In genomic region chr14:99892406-99892805, GRCh38 we compare ENCODE assay signal across 13 cellular contexts.
A peak's percentile ranks its signal among the peaks of the same experiment; 100 is the strongest.
DNase-seq lines count a peak whose midpoint lies in the region; ATAC-seq and TF ChIP-seq lines count a peak whose summit lies in the region.
"Had no signal": no experiment of that assay in that cellular context is flagged by ENCODE, and none has a peak within 500 bp of the region (broad histone marks: within the 10 kb centered on the region; RNA-seq: fewer than 3 reads in every experiment).

No MANE protein-coding gene starts in this region.

- H3K4me1 ChIP-seq in GM23248 (ENCODE audit: insufficient read depth) (peaks cover 3% of the 10 kb centered on the region; the same call in 1 of the 2 replicates), neural progenitor cell (peaks cover 50% of the 10 kb centered on the region), trophoblast cell (ENCODE audit: control insufficient read depth in 1 of 2, insufficient read depth in 2 of 2, low read length in 2 of 2) (no peaks in the 10 kb centered on the region)

- H4K12ac ChIP-seq in trophoblast cell (ENCODE audit: low read depth, low read length) = no peak overlapping the region

- H2BK120ac ChIP-seq in trophoblast cell (ENCODE audit: insufficient read depth, low read length, poor library complexity) = no peak overlapping the region

- H4K20me1 ChIP-seq in GM23248 (ENCODE audit: insufficient read depth) = no peaks in the 10 kb centered on the region
- H4K20me1 ChIP-seq in neural progenitor cell (ENCODE audit: low read depth) = peaks cover 23% of the 10 kb centered on the region

- peak; percentile 48 for DNase-seq in GM23248
- DNase-seq in SK-N-MC (ENCODE audit: low read depth, low spot score) = no peak
- DNase-seq in dorsolateral prefrontal cortex = no peak
- no peak for DNase-seq in neural progenitor cell (ENCODE audit: low spot score)
- DNase-seq in cortex of kidney (lab: John Stamatoyannopoulos, UW) = no peak
- no peak for DNase-seq in trophoblast cell
- DNase-seq: C1 segment of cervical spinal cord, DND-41, NCI-H1436, NCI-H2029 had no signal

- H2AFZ ChIP-seq in GM23248 (no peak overlapping the region), neural progenitor cell (replicated peaks) (no peak overlapping the region), trophoblast cell (ENCODE audit: insufficient read depth, low read length, poor library complexity) (no peak overlapping the region)

- no peaks in the 10 kb centered on the region for H3K27me3 ChIP-seq in GM23248 (replicated peaks; ENCODE audit: insufficient read depth)
- H3K27me3 ChIP-seq in dorsolateral prefrontal cortex = no peaks in the 10 kb centered on the region
- no peaks in the 10 kb centered on the region for H3K27me3 ChIP-seq in neural progenitor cell
- H3K27me3 ChIP-seq in trophoblast cell (ENCODE audit: insufficient read depth, low read length) = no peaks in the 10 kb centered on the region

- peaks cover 53% of the 10 kb centered on the region for H3K4me1 Mint-ChIP-seq in neural progenitor cell

- H3K27ac ChIP-seq in GM23248 = no peak overlapping the region
- 0 out of 2 replicates have a peak overlapping the region, but pooled peaks have one; percentile 19 for H3K27ac ChIP-seq in SK-N-MC
- H3K27ac ChIP-seq in dorsolateral prefrontal cortex = peak overlapping the region in 44 of 59 donors; percentile 12 to 80 (median 62)
- no peak overlapping the region for H3K27ac ChIP-seq in neural progenitor cell
- H3K27ac ChIP-seq in trophoblast cell (ENCODE audit: low read depth, low read length) = no peak overlapping the region

- in situ Hi-C loops in GM23248 (cut with MboI) = loop anchor here (10.0 kb wide), 1 partner anchor 368 kb away; no protein-coding TSS in a partner anchor

- no peak overlapping the region for H3K18ac ChIP-seq in trophoblast cell (ENCODE audit: low read length)

- H3F3A ChIP-seq in GM23248 (ENCODE audit: insufficient read depth) (no peaks in the 10 kb centered on the region), neural progenitor cell (ENCODE audit: low read depth) (peaks cover 31% of the 10 kb centered on the region)

- no peak overlapping the region for H2BK5ac ChIP-seq in trophoblast cell (ENCODE audit: low read depth, low read length, poor library complexity)

- H3K36me3 ChIP-seq in GM23248 (ENCODE audit: low read depth) (no peaks in the 10 kb centered on the region), SK-N-MC (ENCODE audit: insufficient read depth, low read length) (no peaks in the 10 kb centered on the region), neural progenitor cell (no peaks in the 10 kb centered on the region), trophoblast cell (ENCODE audit: control insufficient read depth in 1 of 2, insufficient read depth in 2 of 2, low read length in 2 of 2) (no peaks in the 10 kb centered on the region)

- no peak overlapping the region for H3K4me3 ChIP-seq in GM23248
- no peak overlapping the region for H3K4me3 ChIP-seq in SK-N-MC
- H3K4me3 ChIP-seq in dorsolateral prefrontal cortex = no peak overlapping the region
- H3K4me3 ChIP-seq in neural progenitor cell = no peak overlapping the region
- no peak overlapping the region for H3K4me3 ChIP-seq in trophoblast cell (ENCODE audit: low read depth, low read length)

- no peak overlapping the region for H2AK5ac ChIP-seq in trophoblast cell (ENCODE audit: low read length)

- no peaks in the 10 kb centered on the region for H3K9me3 Mint-ChIP-seq in neural progenitor cell

- H3K79me2 ChIP-seq in GM23248 (ENCODE audit: insufficient read depth) = no peaks in the 10 kb centered on the region
- H3K79me2 ChIP-seq in neural progenitor cell (ENCODE audit: low read depth) = no peaks in the 10 kb centered on the region
- no peaks in the 10 kb centered on the region for H3K79me2 ChIP-seq in trophoblast cell (ENCODE audit: control insufficient read depth, insufficient read depth, low read length, poor library complexity)

- no peak overlapping the region for H3K27ac Mint-ChIP-seq in neural progenitor cell

- no peak overlapping the region for H4K8ac ChIP-seq in trophoblast cell (ENCODE audit: low read depth, low read length)

- no peak for ATAC-seq in GM21619 (IDR thresholded peaks at IDR 0.05; ENCODE audit: unreplicated experiment)
- ATAC-seq in HG02798 (IDR thresholded peaks at IDR 0.05; ENCODE audit: poor library complexity, unreplicated experiment) = no peak
- ATAC-seq: Panc1 had no signal

- H3K4me2 ChIP-seq in GM23248 (ENCODE audit: unreplicated experiment) = no peak overlapping the region
- no peak overlapping the region for H3K4me2 ChIP-seq in neural progenitor cell
- no peak overlapping the region for H3K4me2 ChIP-seq in trophoblast cell (ENCODE audit: low read length)

- no peak overlapping the region for H3K4ac ChIP-seq in trophoblast cell (ENCODE audit: low read depth, low read length)

- 77 to 80% methylated on average over 2 of the region's 2 CpGs for WGBS in GM23248 (ENCODE audit: low coverage in 1 of 2, low lambda C conversion rate in 2 of 2, missing lambda C conversion rate in 2 of 2), 2 experiments
- WGBS in trophoblast cell (ENCODE audit: extremely low coverage, insufficient coverage, insufficient read length) = no CpG with 5 or more reads among the region's 2 CpGs

- H3K36me3 Mint-ChIP-seq in neural progenitor cell = peaks cover 11% of the 10 kb centered on the region

- no peaks in the 10 kb centered on the region for H3K79me1 ChIP-seq in trophoblast cell (ENCODE audit: low read length)

- no peaks in the 10 kb centered on the region for H3K9me3 ChIP-seq in GM23248 (ENCODE audit: low read depth)
- H3K9me3 ChIP-seq in SK-N-MC (ENCODE audit: low read depth, low read length) = no peaks in the 10 kb centered on the region
- H3K9me3 ChIP-seq in neural progenitor cell (ENCODE audit: low read depth) = no peaks in the 10 kb centered on the region
- H3K9me3 ChIP-seq in trophoblast cell (ENCODE audit: insufficient read depth, low read depth, low read length) = peaks cover 1% of the 10 kb centered on the region

- intact Hi-C loops in dorsolateral prefrontal cortex (cut with DNase I) = no loop called here

- TF ChIP-seq CTCF in dorsolateral prefrontal cortex (IDR thresholded peaks at IDR 0.05 in 54 of 56, conservative IDR thresholded peaks at IDR 0.05 in 2 of 56; ENCODE audit: low read depth in 1 of 56, partially characterized antibody in 56 of 56) (no peak), neural progenitor cell (IDR thresholded peaks at IDR 0.05) (no peak)

- no peak overlapping the region for H2BK12ac ChIP-seq in trophoblast cell (ENCODE audit: low read length)

- no peak overlapping the region for H3K9ac ChIP-seq in GM23248
- no peak overlapping the region for H3K9ac ChIP-seq in SK-N-MC (ENCODE audit: insufficient read length)
- no peak overlapping the region for H3K9ac ChIP-seq in neural progenitor cell
- no peak overlapping the region for H3K9ac ChIP-seq in trophoblast cell (ENCODE audit: low read length)

- H3K23ac ChIP-seq in trophoblast cell (ENCODE audit: low read length) = no peak overlapping the region

- H3K4me3 Mint-ChIP-seq in neural progenitor cell = peak overlapping the region; percentile 11

- no peak overlapping the region for H4K91ac ChIP-seq in trophoblast cell (ENCODE audit: low read depth, low read length)

- no peaks in the 10 kb centered on the region for H3K27me3 Mint-ChIP-seq in neural progenitor cell (ENCODE audit: insufficient read depth, low read depth)

- no peaks in the 10 kb centered on the region for H3K9me2 ChIP-seq in GM23248 (ENCODE audit: insufficient read depth)

- H3K14ac ChIP-seq in trophoblast cell (ENCODE audit: low read length) = no peak overlapping the region

Comparison
In these comparisons a context has a peak if more than half of its experiments do, and no peak if none do; other contexts are left out.
1. H3K27ac ChIP-seq: peak in SK-N-MC (single experiment) and dorsolateral prefrontal cortex (44 of 59); none in GM23248 (single experiment), neural progenitor cell (single experiment) and trophoblast cell (single experiment).